Comparison of ENCODE assay signal across 6 cellular contexts in the genomic region with DNA sequence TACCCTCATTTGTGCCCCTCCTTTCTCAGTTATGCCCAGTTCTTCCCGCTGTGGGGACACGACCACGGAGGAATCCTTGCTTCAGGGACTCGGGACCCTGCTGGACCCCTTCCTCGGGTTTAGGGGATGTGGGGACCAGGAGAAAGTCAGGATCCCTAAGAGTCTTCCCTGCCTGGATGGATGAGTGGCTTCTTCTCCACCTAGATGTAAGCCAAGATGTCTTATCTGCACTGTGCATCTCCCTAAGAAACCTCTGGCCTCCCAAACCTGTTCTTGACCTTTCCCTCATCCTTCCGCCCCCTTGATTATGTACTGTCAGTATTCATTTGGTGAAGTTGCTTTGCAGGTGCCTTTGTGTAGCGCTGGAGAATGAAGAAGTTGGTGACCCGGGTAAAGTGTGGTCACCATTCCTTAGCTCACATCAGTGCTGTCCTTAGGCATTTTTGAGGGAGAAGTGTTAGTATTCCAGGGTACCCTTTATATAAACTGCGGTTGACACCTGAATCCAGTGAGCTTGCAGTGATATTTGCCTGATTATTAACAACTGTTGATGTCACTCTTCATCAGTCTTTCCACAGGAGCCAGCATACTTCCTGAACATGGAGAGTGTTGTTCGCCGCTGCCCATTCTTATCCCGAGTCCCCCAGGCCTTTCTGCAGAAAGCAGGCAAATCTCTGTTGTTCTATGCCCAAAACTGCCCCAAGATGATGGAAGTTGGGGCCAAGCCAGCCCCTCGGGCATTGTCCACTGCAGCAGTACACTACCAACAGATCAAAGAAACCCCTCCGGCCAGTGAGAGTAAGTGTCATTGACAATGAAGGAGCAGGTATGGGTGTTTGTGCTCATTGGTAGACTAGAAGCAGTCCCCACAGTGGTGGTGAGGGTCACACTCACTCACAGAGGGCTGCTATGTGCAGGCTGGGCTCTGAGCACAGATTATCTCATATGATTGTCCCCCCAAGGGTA. TPM values are rescaled to one million over a fixed set of nuclear protein-coding genes. Genes with fewer than 3 reads are reported as not detected.
A peak's percentile ranks its signal among the peaks of the same experiment; 100 is the strongest.
DNase-seq lines count a peak whose midpoint lies in the region; ATAC-seq and TF ChIP-seq lines count a peak whose summit lies in the region.

No MANE protein-coding gene starts in this region.

- H3K27ac ChIP-seq in ectodermal cell (ENCODE audit: insufficient read depth, low read depth, low read length, poor library complexity, severe bottlenecking) (no peak overlapping the region), sigmoid colon (peak overlapping the region; percentile 86 to 90 (median 88))

- TF ChIP-seq EP300 in sigmoid colon (IDR thresholded peaks at IDR 0.05) = no peak

- ATAC-seq in HG03045 (IDR thresholded peaks at IDR 0.05; ENCODE audit: unreplicated experiment) (no peak), HG03457 (IDR thresholded peaks at IDR 0.05; ENCODE audit: unreplicated experiment) (no peak)

- TF ChIP-seq CTCF in sigmoid colon (IDR thresholded peaks at IDR 0.05) = no peak

- H3K27me3 ChIP-seq in MG63 (no peaks in the 10 kb centered on the region), ectodermal cell (ENCODE audit: control insufficient read depth, insufficient read depth, low read length, poor library complexity, severe bottlenecking) (no peaks in the 10 kb centered on the region), sigmoid colon (no peaks in the 10 kb centered on the region)

- TF ChIP-seq POLR2A in sigmoid colon (IDR thresholded peaks at IDR 0.05) = no peak

- 61 to 62% methylated on average over 14 of the region's 14 CpGs for WGBS in ectodermal cell, 2 experiments
- WGBS in sigmoid colon, 2 donors = 49 to 50% methylated on average over 14 of the region's 14 CpGs

- intact Hi-C loops in sigmoid colon (cut with DNase I) = loop anchor here (2.0 to 5.0 kb wide), 3 partner anchors 44 to 257 kb away; a partner anchor contains a TSS

- H3K36me3 ChIP-seq in MG63 = peaks cover 21% of the 10 kb centered on the region
- peaks cover 27% of the 10 kb centered on the region for H3K36me3 ChIP-seq in ectodermal cell (ENCODE audit: control insufficient read depth, insufficient read depth, low read length)
- peaks cover 16 to 30% (median 20%) of the 10 kb centered on the region in 4 donors for H3K36me3 ChIP-seq in sigmoid colon

- H3K9me3 ChIP-seq in MG63 (no peaks in the 10 kb centered on the region), ectodermal cell (ENCODE audit: control insufficient read depth, low read length) (no peaks in the 10 kb centered on the region), sigmoid colon (no peaks in the 10 kb centered on the region)

- peaks cover 17% of the 10 kb centered on the region for H3K4me1 ChIP-seq in ectodermal cell (ENCODE audit: control insufficient read depth, insufficient read depth, low read length)
- H3K4me1 ChIP-seq in sigmoid colon = peaks cover 0 to 59% (median 41%) of the 10 kb centered on the region in 4 donors

- DNase-seq in MG63 = no peak
- no peak for DNase-seq in sigmoid colon
- DNase-seq in pons (ENCODE audit: low spot score) = no peak

- H3K4me3 ChIP-seq in MG63 (peak overlapping the region; percentile 88), ectodermal cell (ENCODE audit: insufficient read depth, low read depth, low read length) (peak overlapping the region; percentile 92), sigmoid colon (peak overlapping the region; percentile 88 to 97 (median 91))

RNA-seq across cellular contexts. Expression of a gene that starts 1.0 kb away (rescaled TPM):
- 33.7 and 34.0 TPM in 2 replicates for total RNA-seq in MG63 (2014; rRNA removed; shearing (Covaris generic); ENCODE audit: low replicate concordance)
- 43.3 TPM for polyA plus RNA-seq in ectodermal cell (2013, experiment 1 of 4)
- 44.3 TPM for polyA plus RNA-seq in ectodermal cell (2013, experiment 2 of 4)
- polyA plus RNA-seq in ectodermal cell (2013, experiment 3 of 4) = 45.4 TPM
- 50.7 TPM for polyA plus RNA-seq in ectodermal cell (2013, experiment 4 of 4)
- total RNA-seq in sigmoid colon = 10 to 100 TPM; 23.2 to 27.3 (median 25.8) TPM
- 100 to 1,000 TPM in 1 of 3 donors, 10 to 100 TPM in 2; 70.7 to 121 (median 81.7) TPM for polyA plus RNA-seq in sigmoid colon

RNA-seq across cellular contexts. Expression of a gene that starts 26.5 kb away (rescaled TPM):
- total RNA-seq in MG63 (2014; rRNA removed; shearing (Covaris generic); ENCODE audit: low replicate concordance) = not detected in 2 replicates
- polyA plus RNA-seq in ectodermal cell (2013, experiment 1 of 4) = not detected
- 0.05 TPM for polyA plus RNA-seq in ectodermal cell (2013, experiment 2 of 4)
- polyA plus RNA-seq in ectodermal cell (2013, experiment 3 of 4) = not detected
- not detected for polyA plus RNA-seq in ectodermal cell (2013, experiment 4 of 4)
- under 1 TPM in 2 of 4 donors, not detected in 2; 0.54 to 0.55 TPM for total RNA-seq in sigmoid colon
- polyA plus RNA-seq in sigmoid colon = under 1 TPM in 1 of 3 donors, not detected in 2; 0.98 TPM

RNA-seq across cellular contexts. Expression of a gene that starts 40.0 kb away (rescaled TPM):
- total RNA-seq in MG63 (2014; rRNA removed; shearing (Covaris generic); ENCODE audit: low replicate concordance) = 37.4 and 100 TPM in 2 replicates
- polyA plus RNA-seq in ectodermal cell (2013, experiment 1 of 4) = 30.8 TPM
- 30.2 TPM for polyA plus RNA-seq in ectodermal cell (2013, experiment 2 of 4)
- 26.3 TPM for polyA plus RNA-seq in ectodermal cell (2013, experiment 3 of 4)
- polyA plus RNA-seq in ectodermal cell (2013, experiment 4 of 4) = 28.1 TPM
- total RNA-seq in sigmoid colon = 10 to 100 TPM; 40.4 to 57.3 (median 50.8) TPM
- polyA plus RNA-seq in sigmoid colon = 10 to 100 TPM; 62.5 to 79.3 (median 65.3) TPM

RNA-seq across cellular contexts. Expression of a gene that starts 44.7 kb away (rescaled TPM):
- 14.2 and 19.8 TPM in 2 replicates for total RNA-seq in MG63 (2014; rRNA removed; shearing (Covaris generic); ENCODE audit: low replicate concordance)
- 26.8 TPM for polyA plus RNA-seq in ectodermal cell (2013, experiment 1 of 4)
- 26.3 TPM for polyA plus RNA-seq in ectodermal cell (2013, experiment 2 of 4)
- polyA plus RNA-seq in ectodermal cell (2013, experiment 3 of 4) = 18.5 TPM
- polyA plus RNA-seq in ectodermal cell (2013, experiment 4 of 4) = 21.4 TPM
- total RNA-seq in sigmoid colon = 1 to 10 TPM in 3 of 4 donors, under 1 TPM in 1; 0.66 to 1.7 (median 1.2) TPM
- polyA plus RNA-seq in sigmoid colon = 10 to 100 TPM in 1 of 3 donors, 1 to 10 TPM in 2; 3.6 to 15.8 (median 7.6) TPM

RNA-seq across cellular contexts. Expression of a gene that starts 46.6 kb away (rescaled TPM):
- total RNA-seq in MG63 (2014; rRNA removed; shearing (Covaris generic); ENCODE audit: low replicate concordance) = 7.9 and 16.2 TPM in 2 replicates
- 7.9 TPM for polyA plus RNA-seq in ectodermal cell (2013, experiment 1 of 4)
- polyA plus RNA-seq in ectodermal cell (2013, experiment 2 of 4) = 5.7 TPM
- 4.7 TPM for polyA plus RNA-seq in ectodermal cell (2013, experiment 3 of 4)
- 6.0 TPM for polyA plus RNA-seq in ectodermal cell (2013, experiment 4 of 4)
- total RNA-seq in sigmoid colon = 10 to 100 TPM; 21.7 to 28.2 (median 24.8) TPM
- polyA plus RNA-seq in sigmoid colon = 10 to 100 TPM in 2 of 3 donors, 1 to 10 TPM in 1; 5.8 to 16.9 (median 11.4) TPM
